14 cellular contexts compared by ENCODE assay signal in the genomic region with DNA sequence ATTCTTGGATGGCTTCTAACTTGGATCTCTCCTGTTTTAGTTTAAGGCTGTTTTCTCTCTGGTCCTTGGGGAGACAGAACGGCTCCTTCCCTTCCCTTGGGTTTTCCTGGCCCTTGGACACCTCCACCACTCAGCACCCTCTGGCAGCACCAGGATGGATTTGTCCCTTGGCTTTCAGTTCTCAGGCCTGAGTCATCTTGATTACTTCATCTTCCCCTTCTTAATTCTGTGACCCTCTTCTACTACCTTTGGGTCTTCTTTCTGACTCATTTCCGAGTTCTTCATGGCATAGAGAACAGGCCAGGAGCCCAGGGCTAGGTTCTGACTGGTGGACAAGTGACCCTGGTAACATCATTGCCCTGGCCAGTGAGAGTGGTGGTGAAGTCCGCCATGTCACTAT. TPM values are rescaled to one million over a fixed set of nuclear protein-coding genes. Genes with fewer than 3 reads are reported as not detected.
DNase-seq lines count a peak whose midpoint lies in the region; ATAC-seq and TF ChIP-seq lines count a peak whose summit lies in the region.
"Had no signal": no experiment of that assay in that cellular context is flagged by ENCODE, and none has a peak within 500 bp of the region (broad histone marks: within the 10 kb centered on the region; RNA-seq: fewer than 3 reads in every experiment).

No MANE protein-coding gene starts in this region.

- peaks cover 79% of the 10 kb centered on the region for H3K4me1 ChIP-seq in DND-41 (ENCODE audit: insufficient read depth, low read length)
- H3K4me1 ChIP-seq in PC-3 (ENCODE audit: insufficient read depth, low read length) = peaks cover 9% of the 10 kb centered on the region; the same call in 1 of the 2 replicates

- no peaks in the 10 kb centered on the region for H3K27me3 ChIP-seq in DND-41 (ENCODE audit: insufficient read depth, low read length, poor library complexity)
- H3K27me3 ChIP-seq in PC-3 (ENCODE audit: low read length) = no peaks in the 10 kb centered on the region
- H3K27me3 ChIP-seq: SJCRH30 had no signal

- CTCF ChIA-PET in PC-3 (lab: Charles Lee) = no interaction called here

- no TSS peak for BruUV-seq in PC-3 (replicated peaks; lab: Mats Ljungman, UMichigan)

- H3K79me2 ChIP-seq in DND-41 (ENCODE audit: insufficient read depth, low read length) (peaks cover 99% of the 10 kb centered on the region), PC-3 (ENCODE audit: low read length) (no peaks in the 10 kb centered on the region)

- peaks cover 94% of the 10 kb centered on the region for H4K20me1 ChIP-seq in DND-41 (ENCODE audit: insufficient read depth, low read length)
- H4K20me1 ChIP-seq in PC-3 (ENCODE audit: low read length) = no peaks in the 10 kb centered on the region

- no peak for DNase-seq in DND-41
- DNase-seq in PC-3 = peak; percentile 57
- peak; percentile 53 for DNase-seq in epithelial cell of esophagus (ENCODE audit: low read depth)
- DNase-seq in renal cortical epithelial cell (ENCODE audit: low read depth) = peak; percentile 23
- no peak for DNase-seq in activated gamma-delta T cell treated with Interleukin-2 at 50 U/mL for 16 hours
- DNase-seq in DMS53 treated with DMSO at 0.1 percent for 48 hours (lab: John Stamatoyannopoulos, UW; ENCODE audit: unreplicated experiment) = no peak
- DNase-seq in middle frontal gyrus (ENCODE audit: extremely low spot score, low spot score) = no peak
- no peak for DNase-seq in activated CD4-positive, alpha-beta T cell treated with anti-CD3 and anti-CD28 coated beads, Interleukin-2, amount 50 U/mL, for 4 hours
- DNase-seq: activated CD4-positive, alpha-beta T cell treated with anti-CD3 and anti-CD28 coated beads for 48 hours; activated naive CD8-positive, alpha-beta T cell treated with anti-CD3 and anti-CD28 coated beads, Interleukin-2, amount 10 ng/mL, durations not matched to agents 7 days and 5 days; activated T-cell treated with anti-CD3 and anti-CD28 coated beads for 4 hours; NCI-H1105 treated with DMSO at 0.1 percent for 48 hours; NCI-H2227 treated with DMSO at 0.1 percent for 48 hours; SJCRH30 had no signal

- no peak for TF ChIP-seq CTCF in DND-41 (IDR thresholded peaks at IDR 0.05; ENCODE audit: borderline replicate concordance, extremely low read depth, low read length, poor library complexity, severe bottlenecking)
- no peak for TF ChIP-seq CTCF in PC-3 (conservative IDR thresholded peaks at IDR 0.05; ENCODE audit: low read depth, low read length)
- no peak for TF ChIP-seq CTCF in epithelial cell of esophagus (IDR thresholded peaks at IDR 0.05; ENCODE audit: insufficient read depth, low read depth, low read length, missing control alignments)

- H3K27ac ChIP-seq in DND-41 (ENCODE audit: low read length) (peak overlapping the region; percentile 55), PC-3 (ENCODE audit: low read length) (no peak overlapping the region)
- H3K27ac ChIP-seq: SJCRH30 had no signal

- H3K4me2 ChIP-seq in DND-41 (ENCODE audit: insufficient read depth, low read length) (peak overlapping the region; percentile 23), PC-3 (ENCODE audit: low read length) (no peak overlapping the region)

- no peaks in the 10 kb centered on the region for H3K9me2 ChIP-seq in PC-3 (replicated peaks; ENCODE audit: low read length)

- POLR2A ChIA-PET in PC-3 (lab: Charles Lee; ENCODE audit: unreplicated experiment) = no interaction called here

- H2AFZ ChIP-seq in DND-41 (ENCODE audit: low read depth, low read length) = no peak overlapping the region
- no peak overlapping the region for H2AFZ ChIP-seq in PC-3 (ENCODE audit: low read length)

- peaks cover 94% of the 10 kb centered on the region for H3K36me3 ChIP-seq in DND-41 (ENCODE audit: insufficient read depth, low read length)
- no peaks in the 10 kb centered on the region; the same call in 1 of the 2 replicates for H3K36me3 ChIP-seq in PC-3 (ENCODE audit: low read depth, low read length)
- H3K36me3 ChIP-seq: SJCRH30 had no signal

- intact Hi-C loops in PC-3 (cut with micrococcal nuclease) = no loop called here

- ATAC-seq in DND-41 (ENCODE audit: insufficient read depth, low read depth) = no peak
- no peak for ATAC-seq in PC-3

- H3F3A ChIP-seq in PC-3 (ENCODE audit: low read length, unreplicated experiment) = no peaks in the 10 kb centered on the region

- no peak overlapping the region; a peak in 1 of 4 replicates for H3K4me3 ChIP-seq in DND-41 (ENCODE audit: low read depth in 1 of 2, low read length in 2 of 2)
- no peak overlapping the region for H3K4me3 ChIP-seq in PC-3 (ENCODE audit: low read length)
- no peak overlapping the region for H3K4me3 ChIP-seq in epithelial cell of esophagus (ENCODE audit: low read length)
- H3K4me3 ChIP-seq: SJCRH30 had no signal

- peak overlapping the region; percentile 10; the same call in 1 of the 2 replicates for H3K9ac ChIP-seq in DND-41 (ENCODE audit: low read depth, low read length)
- H3K9ac ChIP-seq in PC-3 (ENCODE audit: low read length) = no peak overlapping the region

- H3K9me3 ChIP-seq in DND-41 (ENCODE audit: insufficient read depth, low read length, severe bottlenecking) (no peaks in the 10 kb centered on the region), PC-3 (ENCODE audit: low read length) (no peaks in the 10 kb centered on the region)
- H3K9me3 ChIP-seq: SJCRH30 had no signal

RNA-seq across cellular contexts. Expression of gene IGFBP2, which starts 14.9 kb away (rescaled TPM):
- total RNA-seq in PC-3 (2014; rRNA removed) = 174 and 183 TPM in 2 replicates
- 42.6 and 151 TPM in 2 replicates for total RNA-seq in renal cortical epithelial cell

RNA-seq across cellular contexts. Expression of gene IGFBP5, which starts 47.2 kb away (rescaled TPM):
- total RNA-seq in PC-3 (2014; rRNA removed) (140 and 157 TPM in 2 replicates), renal cortical epithelial cell (8.9 and 229 TPM in 2 replicates)

Comparison
In these comparisons a context has a peak if more than half of its experiments do, and no peak if none do; other contexts are left out.
1. DNase-seq: peak in PC-3 (single experiment), epithelial cell of esophagus (single experiment) and renal cortical epithelial cell (single experiment); none in DND-41 (single experiment), activated gamma-delta T cell treated with Interleukin-2 at 50 U/mL for 16 hours (single experiment), DMS53 treated with DMSO at 0.1 percent for 48 hours (single experiment), middle frontal gyrus (single experiment) and activated CD4-positive, alpha-beta T cell treated with anti-CD3 and anti-CD28 coated beads, Interleukin-2, amount 50 U/mL, for 4 hours (0 of 2).